Comparison of ENCODE assay signal across 1 cellular context in the genomic region with DNA sequence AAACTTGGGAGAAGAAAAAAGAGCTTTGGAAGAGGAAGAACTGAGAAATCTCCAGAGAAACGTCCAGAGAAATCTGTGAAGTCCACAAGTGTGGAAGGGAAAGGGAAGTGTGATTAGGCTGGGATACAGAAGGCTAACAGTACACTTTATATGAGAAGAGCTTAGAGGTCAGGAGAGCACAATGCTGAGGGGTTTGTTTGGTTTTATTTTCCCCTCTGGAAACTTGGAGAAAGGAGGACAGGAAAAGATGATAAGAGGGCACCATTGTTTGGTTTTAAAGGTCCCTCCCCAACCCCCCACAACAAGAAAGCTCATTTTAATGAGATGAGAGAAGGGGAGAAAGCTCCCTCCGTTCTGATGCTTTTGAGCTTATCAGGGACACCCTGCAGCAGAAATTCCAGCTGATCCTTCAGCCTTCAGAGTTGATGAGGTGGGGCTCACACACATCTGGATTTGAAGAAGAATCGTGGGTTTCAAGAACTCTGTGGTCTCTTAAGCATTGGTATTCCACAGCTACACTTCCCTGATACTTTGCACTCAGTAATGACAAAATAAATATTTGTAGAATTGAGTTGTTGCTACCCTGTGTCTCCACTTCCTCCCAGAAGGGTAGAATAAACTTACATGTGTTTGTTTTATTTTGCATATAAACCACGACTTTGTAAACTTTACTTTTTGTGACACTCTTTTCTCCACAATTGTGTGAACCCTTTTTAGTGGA.
TF ChIP-seq lines count a peak whose summit lies in the region.

No MANE protein-coding gene starts in this region.

TF ChIP-seq in HepG2, 621 proteins besides CTCF, POLR2A, EP300 and RAD21 (continued from another document and continues in another):
- TF ChIP-seq STAT5B (CRISPR knock-in tag; IDR thresholded peaks at IDR 0.05), result no peak
- no peak for TF ChIP-seq ZNF34 (CRISPR knock-in tag; IDR thresholded peaks at IDR 0.05; ENCODE audit: borderline replicate concordance)
- TF ChIP-seq ZNF672 (CRISPR knock-in tag; IDR thresholded peaks at IDR 0.05), result no peak
- no peak for TF ChIP-seq ZNF318 (CRISPR knock-in tag; IDR thresholded peaks at IDR 0.05)
- no peak for TF ChIP-seq SPEN (CRISPR knock-in tag; IDR thresholded peaks at IDR 0.05; ENCODE audit: low read depth)
- TF ChIP-seq MLLT10 (CRISPR knock-in tag; IDR thresholded peaks at IDR 0.05), result no peak
- TF ChIP-seq TBX3 (IDR thresholded peaks at IDR 0.05; ENCODE audit: borderline replicate concordance), result peak; percentile 60; the same call in 1 of the 2 replicates
- TF ChIP-seq ZBTB38 (CRISPR knock-in tag; IDR thresholded peaks at IDR 0.05), result no peak
- TF ChIP-seq HDAC1 (CRISPR knock-in tag; IDR thresholded peaks at IDR 0.05), result peak; percentile 66
- 0 out of 2 replicates have a peak, but pooled peaks have one; percentile 33 for TF ChIP-seq RFXANK (CRISPR knock-in tag; IDR thresholded peaks at IDR 0.05)
- TF ChIP-seq MLXIP (CRISPR knock-in tag; IDR thresholded peaks at IDR 0.05; ENCODE audit: borderline replicate concordance), result no peak
- no peak for TF ChIP-seq ZNF543 (CRISPR knock-in tag; IDR thresholded peaks at IDR 0.05)
- no peak for TF ChIP-seq GPN1 (CRISPR knock-in tag; IDR thresholded peaks at IDR 0.05; ENCODE audit: borderline replicate concordance)
- TF ChIP-seq ZNF484 (CRISPR knock-in tag; IDR thresholded peaks at IDR 0.05; ENCODE audit: borderline replicate concordance, low read depth), result no peak
- TF ChIP-seq, protein P1, sequence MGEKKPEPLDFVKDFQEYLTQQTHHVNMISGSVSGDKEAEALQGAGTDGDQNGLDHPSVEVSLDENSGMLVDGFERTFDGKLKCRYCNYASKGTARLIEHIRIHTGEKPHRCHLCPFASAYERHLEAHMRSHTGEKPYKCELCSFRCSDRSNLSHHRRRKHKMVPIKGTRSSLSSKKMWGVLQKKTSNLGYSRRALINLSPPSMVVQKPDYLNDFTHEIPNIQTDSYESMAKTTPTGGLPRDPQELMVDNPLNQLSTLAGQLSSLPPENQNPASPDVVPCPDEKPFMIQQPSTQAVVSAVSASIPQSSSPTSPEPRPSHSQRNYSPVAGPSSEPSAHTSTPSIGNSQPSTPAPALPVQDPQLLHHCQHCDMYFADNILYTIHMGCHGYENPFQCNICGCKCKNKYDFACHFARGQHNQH (CRISPR knock-in tag; IDR thresholded peaks at IDR 0.05), result peak; percentile 60
- TF ChIP-seq PHF21A (CRISPR knock-in tag; IDR thresholded peaks at IDR 0.05), result peak; percentile 43; the same call in 1 of the 2 replicates
- peak; percentile 32; the same call in 1 of the 2 replicates for TF ChIP-seq ZNF772 (CRISPR knock-in tag; IDR thresholded peaks at IDR 0.05)
- TF ChIP-seq KDM5A (IDR thresholded peaks at IDR 0.05; ENCODE audit: borderline replicate concordance, low read length), result no peak
- no peak for TF ChIP-seq GATA4 (IDR thresholded peaks at IDR 0.05; ENCODE audit: borderline replicate concordance, low read depth)
- TF ChIP-seq, protein P2, sequence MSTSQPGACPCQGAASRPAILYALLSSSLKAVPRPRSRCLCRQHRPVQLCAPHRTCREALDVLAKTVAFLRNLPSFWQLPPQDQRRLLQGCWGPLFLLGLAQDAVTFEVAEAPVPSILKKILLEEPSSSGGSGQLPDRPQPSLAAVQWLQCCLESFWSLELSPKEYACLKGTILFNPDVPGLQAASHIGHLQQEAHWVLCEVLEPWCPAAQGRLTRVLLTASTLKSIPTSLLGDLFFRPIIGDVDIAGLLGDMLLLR (CRISPR knock-in tag; IDR thresholded peaks at IDR 0.05), result no peak
- no peak for TF ChIP-seq NR2C2 (CRISPR knock-in tag; IDR thresholded peaks at IDR 0.05; ENCODE audit: borderline replicate concordance)
- TF ChIP-seq MZF1 (CRISPR knock-in tag; IDR thresholded peaks at IDR 0.05; ENCODE audit: borderline replicate concordance), result no peak
- TF ChIP-seq SP140L (CRISPR knock-in tag; IDR thresholded peaks at IDR 0.05; ENCODE audit: borderline replicate concordance), result no peak
- peak; percentile 45; the same call in 1 of the 2 replicates for TF ChIP-seq MIER3 (CRISPR knock-in tag; IDR thresholded peaks at IDR 0.05; ENCODE audit: borderline replicate concordance)
- no peak for TF ChIP-seq HMGA1 (CRISPR knock-in tag; conservative IDR thresholded peaks at IDR 0.05)
- no peak for TF ChIP-seq ZNF225 (CRISPR knock-in tag; IDR thresholded peaks at IDR 0.05)
- TF ChIP-seq ELK4 (CRISPR knock-in tag; IDR thresholded peaks at IDR 0.05; ENCODE audit: borderline replicate concordance), result no peak
- TF ChIP-seq, protein P3, sequence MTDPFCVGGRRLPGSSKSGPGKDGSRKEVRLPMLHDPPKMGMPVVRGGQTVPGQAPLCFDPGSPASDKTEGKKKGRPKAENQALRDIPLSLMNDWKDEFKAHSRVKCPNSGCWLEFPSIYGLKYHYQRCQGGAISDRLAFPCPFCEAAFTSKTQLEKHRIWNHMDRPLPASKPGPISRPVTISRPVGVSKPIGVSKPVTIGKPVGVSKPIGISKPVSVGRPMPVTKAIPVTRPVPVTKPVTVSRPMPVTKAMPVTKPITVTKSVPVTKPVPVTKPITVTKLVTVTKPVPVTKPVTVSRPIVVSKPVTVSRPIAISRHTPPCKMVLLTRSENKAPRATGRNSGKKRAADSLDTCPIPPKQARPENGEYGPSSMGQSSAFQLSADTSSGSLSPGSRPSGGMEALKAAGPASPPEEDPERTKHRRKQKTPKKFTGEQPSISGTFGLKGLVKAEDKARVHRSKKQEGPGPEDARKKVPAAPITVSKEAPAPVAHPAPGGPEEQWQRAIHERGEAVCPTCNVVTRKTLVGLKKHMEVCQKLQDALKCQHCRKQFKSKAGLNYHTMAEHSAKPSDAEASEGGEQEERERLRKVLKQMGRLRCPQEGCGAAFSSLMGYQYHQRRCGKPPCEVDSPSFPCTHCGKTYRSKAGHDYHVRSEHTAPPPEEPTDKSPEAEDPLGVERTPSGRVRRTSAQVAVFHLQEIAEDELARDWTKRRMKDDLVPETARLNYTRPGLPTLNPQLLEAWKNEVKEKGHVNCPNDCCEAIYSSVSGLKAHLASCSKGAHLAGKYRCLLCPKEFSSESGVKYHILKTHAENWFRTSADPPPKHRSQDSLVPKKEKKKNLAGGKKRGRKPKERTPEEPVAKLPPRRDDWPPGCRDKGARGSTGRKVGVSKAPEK (CRISPR knock-in tag; IDR thresholded peaks at IDR 0.05; ENCODE audit: borderline replicate concordance), result peak; percentile 93
- no peak for TF ChIP-seq KDM5B (CRISPR knock-in tag; IDR thresholded peaks at IDR 0.05; ENCODE audit: borderline replicate concordance)
- no peak for TF ChIP-seq HIC2 (CRISPR knock-in tag; IDR thresholded peaks at IDR 0.05; ENCODE audit: low read depth)
- no peak for TF ChIP-seq TAF1 (CRISPR knock-in tag; IDR thresholded peaks at IDR 0.05)
- TF ChIP-seq, protein P4, sequence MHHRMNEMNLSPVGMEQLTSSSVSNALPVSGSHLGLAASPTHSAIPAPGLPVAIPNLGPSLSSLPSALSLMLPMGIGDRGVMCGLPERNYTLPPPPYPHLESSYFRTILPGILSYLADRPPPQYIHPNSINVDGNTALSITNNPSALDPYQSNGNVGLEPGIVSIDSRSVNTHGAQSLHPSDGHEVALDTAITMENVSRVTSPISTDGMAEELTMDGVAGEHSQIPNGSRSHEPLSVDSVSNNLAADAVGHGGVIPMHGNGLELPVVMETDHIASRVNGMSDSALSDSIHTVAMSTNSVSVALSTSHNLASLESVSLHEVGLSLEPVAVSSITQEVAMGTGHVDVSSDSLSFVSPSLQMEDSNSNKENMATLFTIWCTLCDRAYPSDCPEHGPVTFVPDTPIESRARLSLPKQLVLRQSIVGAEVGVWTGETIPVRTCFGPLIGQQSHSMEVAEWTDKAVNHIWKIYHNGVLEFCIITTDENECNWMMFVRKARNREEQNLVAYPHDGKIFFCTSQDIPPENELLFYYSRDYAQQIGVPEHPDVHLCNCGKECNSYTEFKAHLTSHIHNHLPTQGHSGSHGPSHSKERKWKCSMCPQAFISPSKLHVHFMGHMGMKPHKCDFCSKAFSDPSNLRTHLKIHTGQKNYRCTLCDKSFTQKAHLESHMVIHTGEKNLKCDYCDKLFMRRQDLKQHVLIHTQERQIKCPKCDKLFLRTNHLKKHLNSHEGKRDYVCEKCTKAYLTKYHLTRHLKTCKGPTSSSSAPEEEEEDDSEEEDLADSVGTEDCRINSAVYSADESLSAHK (CRISPR knock-in tag; IDR thresholded peaks at IDR 0.05; ENCODE audit: borderline replicate concordance), result no peak
- no peak for TF ChIP-seq TOPORS (CRISPR knock-in tag; IDR thresholded peaks at IDR 0.05)
- no peak for TF ChIP-seq ZNF24 (IDR thresholded peaks at IDR 0.05)
